In the genomic region with DNA sequence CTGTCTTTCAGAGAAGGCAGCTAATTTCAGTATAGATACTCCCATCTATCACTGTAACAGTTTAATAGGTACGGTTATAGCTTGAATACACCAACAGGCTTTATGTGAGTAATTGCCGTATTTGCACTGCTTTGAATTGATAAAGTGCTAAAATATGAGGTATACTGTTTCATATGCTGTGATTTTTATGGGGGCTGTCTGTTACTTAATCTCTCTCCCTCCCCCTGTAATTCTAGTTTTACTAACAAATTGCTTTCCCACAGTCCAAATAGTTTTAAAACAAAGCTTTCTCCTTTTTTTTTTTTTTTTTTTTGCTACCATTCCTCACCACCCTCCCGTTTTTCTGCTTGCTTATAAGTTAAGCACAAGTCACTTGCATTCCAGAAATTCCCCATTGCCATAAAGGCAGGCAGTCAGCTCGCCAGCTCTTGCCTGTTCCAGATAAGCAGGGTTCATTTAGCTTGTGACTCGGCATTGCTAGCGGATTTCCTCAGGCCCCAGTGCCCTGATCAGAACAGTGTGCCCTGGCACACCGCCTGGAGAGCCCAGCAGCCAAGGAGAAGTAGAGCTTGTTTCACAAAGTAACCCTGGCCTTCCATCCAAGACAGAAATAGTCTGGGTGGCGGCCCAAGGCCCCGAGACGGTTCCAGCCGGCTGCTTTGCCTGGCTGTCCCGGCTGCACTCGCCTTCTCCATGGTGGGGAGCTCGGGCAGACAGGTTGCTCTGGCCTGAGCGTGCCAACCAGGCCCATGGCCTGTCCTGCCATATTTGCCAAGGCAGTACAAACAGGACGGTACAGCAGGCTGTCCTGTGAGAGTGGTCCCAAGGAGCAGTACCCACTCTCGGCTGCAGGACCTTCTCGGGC, we compare ENCODE assay signal across 9 cellular contexts. TPM values are rescaled to one million over a fixed set of nuclear protein-coding genes. Genes with fewer than 3 reads are reported as not detected.
DNase-seq lines count a peak whose midpoint lies in the region; ATAC-seq and TF ChIP-seq lines count a peak whose summit lies in the region.
"Had no signal": no experiment of that assay in that cellular context is flagged by ENCODE, and none has a peak within 500 bp of the region (broad histone marks: within the 10 kb centered on the region; RNA-seq: fewer than 3 reads in every experiment).

No MANE protein-coding gene starts in this region.

- CTCF ChIA-PET in Panc1 (lab: Charles Lee) = interaction anchor here (0.8 kb wide), 1 partner anchor 15 kb away, joined by 3 read pairs; no protein-coding TSS in a partner anchor

- H3K4me1 ChIP-seq in Panc1 (ENCODE audit: control insufficient read depth, insufficient read depth, low read length) (peaks cover 35% of the 10 kb centered on the region), mesenchymal stem cell (ENCODE audit: control insufficient read depth, insufficient read depth, low read depth, low read length) (peaks cover 41% of the 10 kb centered on the region), upper lobe of right lung (peaks cover 48% of the 10 kb centered on the region)

- H3K23ac ChIP-seq in mesenchymal stem cell (ENCODE audit: low read length in 2 of 2) = peak overlapping the region in 1 of 2 experiments; percentile 2

- in situ Hi-C loops in Panc1 (cut with HindIII; ENCODE audit: low pct_unique_long_range_greater_than_20kb, low sequenced_read_pairs) = no loop called here

- H3K27ac ChIP-seq in Panc1 (ENCODE audit: low read length) = peak overlapping the region; percentile 83
- H3K27ac ChIP-seq in mesenchymal stem cell (ENCODE audit: low read length, poor library complexity, severe bottlenecking) = peak overlapping the region; percentile 96
- H3K27ac ChIP-seq in upper lobe of right lung = peak overlapping the region; percentile 78

- no peaks in the 10 kb centered on the region for H3K36me3 ChIP-seq in Panc1 (ENCODE audit: control insufficient read depth, insufficient read depth, low read length)
- peaks cover 7 to 17% of the 10 kb centered on the region in 2 experiments for H3K36me3 ChIP-seq in mesenchymal stem cell (ENCODE audit: control insufficient read depth in 1 of 2, insufficient read depth in 2 of 2, low read depth in 1 of 2, low read length in 2 of 2)
- H3K36me3 ChIP-seq in upper lobe of right lung = no peaks in the 10 kb centered on the region

- H2BK5ac ChIP-seq in mesenchymal stem cell (ENCODE audit: low read depth, low read length, poor library complexity, severe bottlenecking) = peak overlapping the region; percentile 74

- POLR2A ChIA-PET in Panc1 (lab: Charles Lee) = interaction anchor here (0.5 to 1.0 kb wide), 2 partner anchors 44 to 486 kb away, joined by 3 to 8 read pairs; no protein-coding TSS in a partner anchor

- intact Hi-C loops in Panc1 (cut with micrococcal nuclease; ENCODE audit: unreplicated experiment) (no loop called here), upper lobe of right lung (cut with DNase I) (no loop called here)

- no peak overlapping the region for H2BK15ac ChIP-seq in mesenchymal stem cell (ENCODE audit: low read depth, poor library complexity, severe bottlenecking)

- H4K8ac ChIP-seq in mesenchymal stem cell (ENCODE audit: low read length) = peak overlapping the region; percentile 73

- H3K4me3 ChIP-seq in Panc1 (ENCODE audit: low read depth in 2 of 2, low read length in 2 of 2) = no peak overlapping the region
- no peak overlapping the region for H3K4me3 ChIP-seq in epithelial cell of esophagus (ENCODE audit: low read length)
- H3K4me3 ChIP-seq in mesenchymal stem cell (ENCODE audit: insufficient read depth in 1 of 2, low read depth in 1 of 2, low read length in 2 of 2) = peak overlapping the region in 1 of 2 experiments; percentile 12
- H3K4me3 ChIP-seq in upper lobe of right lung = no peak overlapping the region

- H3K4me2 ChIP-seq in mesenchymal stem cell (ENCODE audit: low read length, poor library complexity, severe bottlenecking) = no peak overlapping the region

- H3K27me3 ChIP-seq in Panc1 (ENCODE audit: control insufficient read depth, insufficient read depth, low read length) = no peaks in the 10 kb centered on the region
- no peaks in the 10 kb centered on the region for H3K27me3 ChIP-seq in mesenchymal stem cell (ENCODE audit: control insufficient read depth in 1 of 2, insufficient read depth in 1 of 2, low read length in 2 of 2)
- H3K27me3 ChIP-seq in upper lobe of right lung = no peaks in the 10 kb centered on the region

- no peak overlapping the region for H2AFZ ChIP-seq in mesenchymal stem cell (ENCODE audit: low read depth, low read length)

- peak; percentile 70 for ATAC-seq in Panc1
- ATAC-seq in upper lobe of right lung = peak; percentile 92
- ATAC-seq in GM18867 (IDR thresholded peaks at IDR 0.05; ENCODE audit: unreplicated experiment) = no peak

- H3K9me3 ChIP-seq in Panc1 (ENCODE audit: control insufficient read depth, insufficient read depth, low read depth, low read length) (no peaks in the 10 kb centered on the region), mesenchymal stem cell (ENCODE audit: control insufficient read depth, low read length) (no peaks in the 10 kb centered on the region), upper lobe of right lung (no peaks in the 10 kb centered on the region)

- H3K14ac ChIP-seq in mesenchymal stem cell (ENCODE audit: low read length in 2 of 2) = peak overlapping the region in 1 of 2 experiments; percentile 92

- H2BK120ac ChIP-seq in mesenchymal stem cell (ENCODE audit: low read depth, low read length) = peak overlapping the region; percentile 91

- TF ChIP-seq CTCF in Panc1 (IDR thresholded peaks at IDR 0.05) (no peak), epithelial cell of esophagus (IDR thresholded peaks at IDR 0.05; ENCODE audit: insufficient read depth, low read depth, low read length, missing control alignments) (no peak), upper lobe of right lung (IDR thresholded peaks at IDR 0.05) (no peak)

- BruUV-seq in Panc1 (replicated peaks; lab: Mats Ljungman, UMichigan) = no TSS peak

- peak overlapping the region; percentile 74 for H3K9ac ChIP-seq in mesenchymal stem cell (ENCODE audit: low read length)

- H3K18ac ChIP-seq in mesenchymal stem cell (ENCODE audit: low read depth in 1 of 2, low read length in 2 of 2) = peak overlapping the region; percentile 96

- DNase-seq in AG20443 (ENCODE audit: low spot score) = peak; percentile 91
- DNase-seq in Panc1 (ENCODE audit: low read depth, low spot score) = no peak
- peak; percentile 70 for DNase-seq in epithelial cell of esophagus (ENCODE audit: low read depth)
- DNase-seq in mesenchymal stem cell = peak; percentile 91
- peak; percentile 92 for DNase-seq in upper lobe of right lung
- no peak for DNase-seq in activated T-cell treated with anti-CD3 and anti-CD28 coated beads, Interleukin-2, amount 50 U/mL, for 48 hours
- DNase-seq in SK-N-DZ (ENCODE audit: low spot score) = no peak
- DNase-seq: activated naive CD8-positive, alpha-beta T cell treated with anti-CD3 and anti-CD28 coated beads, Interleukin-2, amount 10 ng/mL, durations not matched to agents 7 days and 5 days had no signal

- H2AK5ac ChIP-seq in mesenchymal stem cell (ENCODE audit: low read length, severe bottlenecking) = peak overlapping the region; percentile 88

- peak overlapping the region; percentile 82 for H4K91ac ChIP-seq in mesenchymal stem cell (ENCODE audit: low read length)

- H3K4ac ChIP-seq in mesenchymal stem cell (ENCODE audit: low read depth in 1 of 2, low read length in 2 of 2) = peak overlapping the region; percentile 97 to 98

- WGBS in mesenchymal stem cell = 38% methylated on average over 16 of the region's 18 CpGs

- H3K79me1 ChIP-seq in mesenchymal stem cell (replicated peaks; ENCODE audit: low read length, poor library complexity, severe bottlenecking) = peaks cover 29% of the 10 kb centered on the region

- H2BK12ac ChIP-seq in mesenchymal stem cell (ENCODE audit: low read length in 2 of 2) = peak overlapping the region; percentile 51 to 98

RNA-seq across cellular contexts. Expression of gene NPAS1, which starts 43.5 kb away (rescaled TPM):
- total RNA-seq in Panc1 (2021; ENCODE audit: unreplicated experiment) (3.6 TPM), upper lobe of right lung (1.3 TPM)
- polyA plus RNA-seq in Panc1 (2012; ENCODE audit: insufficient read length) = 3.2 TPM
- polyA plus RNA-seq in mesenchymal stem cell (2013, experiment 1 of 2) = 0.41 TPM
- polyA plus RNA-seq in mesenchymal stem cell (2013, experiment 2 of 2) = 0.47 TPM
- 0.72 and 0.76 TPM in 2 replicates for polyA plus RNA-seq in SK-N-DZ (2014; cell fraction: cytosol; rRNA removed)
- 0.98 TPM in 1 of 2 replicates, not detected in the other for polyA plus RNA-seq in SK-N-DZ (2014; cell fraction: nucleus; rRNA removed)

Comparison
In these comparisons a context has a peak if more than half of its experiments do, and no peak if none do; other contexts are left out.
1. DNase-seq: peak in AG20443 (single experiment), epithelial cell of esophagus (single experiment), mesenchymal stem cell (single experiment) and upper lobe of right lung (single experiment); none in Panc1 (single experiment), activated T-cell treated with anti-CD3 and anti-CD28 coated beads, Interleukin-2, amount 50 U/mL, for 48 hours (0 of 2) and SK-N-DZ (single experiment).
2. Peak in every context shown above with its lines, with median percentiles within 50 percentile points of each other: H3K27ac ChIP-seq.